In genomic region chr1:58931024-58931423, GRCh38 we compare ENCODE assay signal across 22 cellular contexts.
"Had no signal": no experiment of that assay in that cellular context is flagged by ENCODE, and none has a peak within 500 bp of the region (broad histone marks: within the 10 kb centered on the region; RNA-seq: fewer than 3 reads in every experiment).

No MANE protein-coding gene starts in this region.

- H3K4me1 ChIP-seq: uterus had no signal

- H3K4me3 Mint-ChIP-seq: activated CD4-positive, alpha-beta T cell treated with anti-CD3 and anti-CD28 coated beads, Interleukin-2, amount 10 ng/mL, durations not matched to agents 7 days and 5 days; activated CD8-positive, alpha-beta memory T cell treated with anti-CD3 and anti-CD28 coated beads, Interleukin-2, amount 10 ng/mL, durations not matched to agents 7 days and 5 days; activated CD8-positive, alpha-beta T cell treated with anti-CD3 and anti-CD28 coated beads, Interleukin-2, amount 10 ng/mL, durations not matched to agents 7 days and 5 days; activated T-cell treated with anti-CD3 and anti-CD28 coated beads, Interleukin-2, amount 50 U/mL, for 72 hours; natural killer cell treated with Interleukin-12 subunit alpha and Interleukin-12 subunit beta and Interleukin-15 and Interleukin-18, amount 100 ng/mL, for 72 hours; type B pancreatic cell had no signal

- H3K27me3 Mint-ChIP-seq: activated CD4-positive, alpha-beta T cell treated with anti-CD3 and anti-CD28 coated beads, Interleukin-2, amount 10 ng/mL, durations not matched to agents 7 days and 5 days; activated CD8-positive, alpha-beta memory T cell treated with anti-CD3 and anti-CD28 coated beads, Interleukin-2, amount 10 ng/mL, durations not matched to agents 7 days and 5 days; natural killer cell treated with Interleukin-12 subunit alpha and Interleukin-12 subunit beta and Interleukin-15 and Interleukin-18, amount 100 ng/mL, for 72 hours had no signal

- H3K4me3 ChIP-seq: esophagus squamous epithelium, left lung, lower lobe of right lung, mucosa of descending colon, spleen, thoracic aorta, uterus had no signal

- DNase-seq: activated CD4-positive, alpha-beta T cell treated with anti-CD3 and anti-CD28 coated beads, Interleukin-2, amount 10 ng/mL, durations not matched to agents 7 days and 5 days; activated CD4-positive, CD25-positive, alpha-beta regulatory T cell treated with anti-CD3 and anti-CD28 coated beads, Interleukin-2, amount 50 U/mL, for 72 hours; activated CD8-positive, alpha-beta T cell treated with anti-CD3 and anti-CD28 coated beads, Interleukin-2, amount 10 ng/mL, durations not matched to agents 7 days and 5 days; activated naive CD4-positive, alpha-beta T cell; activated T-cell treated with anti-CD3 and anti-CD28 coated beads, Interleukin-2, amount 50 U/mL, for 72 hours; effector CD8-positive, alpha-beta T cell; esophagus squamous epithelium; left lung; lower lobe of right lung; mucosa of descending colon; right cardiac atrium; spleen; stimulated activated naive CD4-positive, alpha-beta T cell treated with Interleukin-2 at 50 U/mL for 16 hours; uterus had no signal

- H3K27ac Mint-ChIP-seq: activated CD4-positive, alpha-beta T cell treated with anti-CD3 and anti-CD28 coated beads, Interleukin-2, amount 10 ng/mL, durations not matched to agents 7 days and 5 days; activated CD8-positive, alpha-beta memory T cell treated with anti-CD3 and anti-CD28 coated beads, Interleukin-2, amount 10 ng/mL, durations not matched to agents 7 days and 5 days; activated CD8-positive, alpha-beta T cell treated with anti-CD3 and anti-CD28 coated beads, Interleukin-2, amount 10 ng/mL, durations not matched to agents 7 days and 5 days; activated naive CD4-positive, alpha-beta T cell treated with anti-CD3 and anti-CD28 coated beads, Interleukin-2, amount 50 U/mL, for 72 hours; activated T-cell treated with anti-CD3 and anti-CD28 coated beads, Interleukin-2, amount 50 U/mL, for 72 hours; type B pancreatic cell had no signal

- H3K9me3 Mint-ChIP-seq: activated naive CD4-positive, alpha-beta T cell treated with anti-CD3 and anti-CD28 coated beads, Interleukin-2, amount 50 U/mL, for 72 hours; activated T-cell treated with anti-CD3 and anti-CD28 coated beads, Interleukin-2, amount 50 U/mL, for 72 hours; natural killer cell treated with Interleukin-12 subunit alpha and Interleukin-12 subunit beta and Interleukin-15 and Interleukin-18, amount 100 ng/mL, for 72 hours had no signal

- H3K9me3 ChIP-seq: esophagus squamous epithelium, left lung, lower lobe of right lung, mucosa of descending colon, spleen, thoracic aorta, uterus had no signal

- H3K27ac ChIP-seq: left lung, lower lobe of right lung, spleen, thoracic aorta, uterus had no signal

- H3K36me3 Mint-ChIP-seq: activated naive CD4-positive, alpha-beta T cell treated with anti-CD3 and anti-CD28 coated beads, Interleukin-2, amount 50 U/mL, for 72 hours; natural killer cell treated with Interleukin-12 subunit alpha and Interleukin-12 subunit beta and Interleukin-15 and Interleukin-18, amount 100 ng/mL, for 72 hours had no signal

- ATAC-seq: activated CD8-positive, alpha-beta memory T cell treated with anti-CD3 and anti-CD28 coated beads, Interleukin-2, amount 10 ng/mL, durations not matched to agents 7 days and 5 days; activated CD8-positive, alpha-beta T cell treated with anti-CD3 and anti-CD28 coated beads, Interleukin-2, amount 10 ng/mL, durations not matched to agents 7 days and 5 days; activated naive CD4-positive, alpha-beta T cell treated with anti-CD3 and anti-CD28 coated beads, Interleukin-2, amount 50 U/mL, for 72 hours; activated T-cell treated with anti-CD3 and anti-CD28 coated beads, Interleukin-2, amount 50 U/mL, for 72 hours; left lung; lower lobe of right lung; mucosa of descending colon; natural killer cell treated with Interleukin-12 subunit alpha and Interleukin-12 subunit beta and Interleukin-15 and Interleukin-18, amount 100 ng/mL, for 72 hours; right cardiac atrium had no signal

- H3K27me3 ChIP-seq: esophagus squamous epithelium, left lung, spleen, uterus had no signal

- H3K36me3 ChIP-seq: esophagus squamous epithelium, left lung, lower lobe of right lung, spleen, thoracic aorta, uterus had no signal

- FAIRE-seq: colon, endometrium, frontal cortex had no signal
